In genomic region chr20:46752639-46753235, GRCh38 we compare ENCODE assay signal across 9 cellular contexts. TPM values are rescaled to one million over a fixed set of nuclear protein-coding genes. Genes with fewer than 3 reads are reported as not detected.
A peak's percentile ranks its signal among the peaks of the same experiment; 100 is the strongest.
DNase-seq lines count a peak whose midpoint lies in the region; ATAC-seq, FAIRE-seq and TF ChIP-seq lines count a peak whose summit lies in the region.
"Had no signal": no experiment of that assay in that cellular context is flagged by ENCODE, and none has a peak within 500 bp of the region (broad histone marks: within the 10 kb centered on the region; RNA-seq: fewer than 3 reads in every experiment).

No MANE protein-coding gene starts in this region.

- POLR2A ChIA-PET in A549 (lab: Yijun Ruan, JAX), result interaction anchor here (0.7 kb wide), 1 partner anchor 62 kb away, joined by 3 read pairs; no protein-coding TSS in a partner anchor

- no peak for TF ChIP-seq POLR2A in A549 (IDR thresholded peaks at IDR 0.05; ENCODE audit: low read length)
- no peak for TF ChIP-seq POLR2A in GM12891 (IDR thresholded peaks at IDR 0.05; ENCODE audit: low read depth, low read length)

- peaks cover 4% of the 10 kb centered on the region; the same call in 2 of the 3 replicates for H3K4me1 ChIP-seq in A549

- TF ChIP-seq RAD21 in A549 (conservative IDR thresholded peaks at IDR 0.05 in 1 of 2, IDR thresholded peaks at IDR 0.05 in 1 of 2), result peak; percentile 85 to 89

- FAIRE-seq in A549 (lab: Jason Lieb, UNC) (no peak), GM12891 (lab: Jason Lieb, UNC) (no peak)
- FAIRE-seq: islet of Langerhans had no signal

- no peak for TF ChIP-seq EP300 in A549 (IDR thresholded peaks at IDR 0.05)

- 15% methylated on average over 13 of the region's 13 CpGs for WGBS in A549 (ENCODE audit: missing lambda C conversion rate)

- CTCF ChIA-PET in A549 (lab: Yijun Ruan, JAX), result interaction anchor here (0.5 to 15.1 kb wide), 66 partner anchors 9 to 1801 kb away, joined by 3 to 116 read pairs (median 3); no protein-coding TSS in a partner anchor

- H3K4me2 ChIP-seq in A549, result peak overlapping the region; percentile 69

- ATAC-seq in A549, result peak; percentile 54 to 69; a peak in 4 of 6 replicates
- no peak for ATAC-seq in HG03521 (IDR thresholded peaks at IDR 0.05; ENCODE audit: unreplicated experiment)

- TF ChIP-seq CTCF in A549 (IDR thresholded peaks at IDR 0.05), result peak; percentile 84

- no peaks in the 10 kb centered on the region for H3K9me3 ChIP-seq in A549

- peak; percentile 33 to 69 for DNase-seq in A549 (ENCODE audit: low read depth in 1 of 2, low spot score in 1 of 2)
- DNase-seq in GM12891 (ENCODE audit: insufficient read length, low spot score), result peak; percentile 25
- peak; percentile 51 for DNase-seq in NCI-H2196 treated with DMSO at 0.1 percent for 48 hours (lab: John Stamatoyannopoulos, UW; ENCODE audit: unreplicated experiment)
- peak; percentile 16 to 30 for DNase-seq in activated CD4-positive, alpha-beta T cell treated with anti-CD3 and anti-CD28 coated beads for 4 hours
- DNase-seq in dermis blood vessel endothelial cell, result peak; percentile 72
- DNase-seq in medulla oblongata (ENCODE audit: extremely low spot score), result peak; percentile 67
- DNase-seq in stimulated activated CD8-positive, alpha-beta memory T cell treated with anti-CD3 and anti-CD28 coated beads, Interleukin-4, amount 100 ng/mL, for 24 hours (ENCODE audit: low read depth), result peak; percentile 37

- peak overlapping the region; percentile 29 to 44; a peak in 5 of 6 replicates for H3K27ac ChIP-seq in A549

- no peak overlapping the region for H3K4me3 ChIP-seq in A549

TF ChIP-seq in A549, 52 proteins besides CTCF, POLR2A, EP300 and RAD21:
- TF ChIP-seq CHD2 (IDR thresholded peaks at IDR 0.05; ENCODE audit: low read length, partially characterized antibody) (no peak), ZSCAN20 (CRISPR knock-in tag; IDR thresholded peaks at IDR 0.05) (no peak), SMC3 (IDR thresholded peaks at IDR 0.05) (peak; percentile 82)

TF ChIP-seq in GM12891, 5 proteins besides CTCF, POLR2A, EP300 and RAD21:
- TF ChIP-seq TAF1 (IDR thresholded peaks at IDR 0.05; ENCODE audit: low read depth, low read length), result no peak
- TF ChIP-seq POU2F2 (IDR thresholded peaks at IDR 0.05; ENCODE audit: low read depth, low read length), result no peak
- no peak for TF ChIP-seq PAX5 (IDR thresholded peaks at IDR 0.05; ENCODE audit: insufficient read depth, low read length, severe bottlenecking)
- TF ChIP-seq POLR2AphosphoS5 (IDR thresholded peaks at IDR 0.05; ENCODE audit: low read depth, low read length), result no peak
- TF ChIP-seq SPI1 (IDR thresholded peaks at IDR 0.05; ENCODE audit: low read depth, low read length), result no peak

RNA-seq across cellular contexts. Expression of gene SLC2A10, which starts 43.3 kb away (rescaled TPM):
- polyA plus RNA-seq in A549 (2011; rRNA removed), result 0.01 TPM in 1 of 2 replicates, not detected in the other
- not detected in 2 replicates for polyA plus RNA-seq in A549 (2012; cell fraction: cytosol; rRNA removed)
- polyA plus RNA-seq in A549 (2012; cell fraction: nucleus; rRNA removed), result not detected in 2 replicates
- not detected in 3 replicates for polyA plus RNA-seq in A549 (2017; fragmentation: RNase III; extraction: RNeasy Plus Mini Kit Qiagen cat#74134 plus additional on column Dnase treatment)
- polyA minus RNA-seq in A549 (2011; rRNA and poly(A)+ RNA removed), result 0.04 TPM in 1 of 2 replicates, not detected in the other
- polyA plus RNA-seq in GM12891 (2012; ENCODE audit: low read depth, missing spikeins), result not detected
- total RNA-seq in dermis blood vessel endothelial cell, result 16.0 and 16.7 TPM in 2 replicates
